In the genomic region with DNA sequence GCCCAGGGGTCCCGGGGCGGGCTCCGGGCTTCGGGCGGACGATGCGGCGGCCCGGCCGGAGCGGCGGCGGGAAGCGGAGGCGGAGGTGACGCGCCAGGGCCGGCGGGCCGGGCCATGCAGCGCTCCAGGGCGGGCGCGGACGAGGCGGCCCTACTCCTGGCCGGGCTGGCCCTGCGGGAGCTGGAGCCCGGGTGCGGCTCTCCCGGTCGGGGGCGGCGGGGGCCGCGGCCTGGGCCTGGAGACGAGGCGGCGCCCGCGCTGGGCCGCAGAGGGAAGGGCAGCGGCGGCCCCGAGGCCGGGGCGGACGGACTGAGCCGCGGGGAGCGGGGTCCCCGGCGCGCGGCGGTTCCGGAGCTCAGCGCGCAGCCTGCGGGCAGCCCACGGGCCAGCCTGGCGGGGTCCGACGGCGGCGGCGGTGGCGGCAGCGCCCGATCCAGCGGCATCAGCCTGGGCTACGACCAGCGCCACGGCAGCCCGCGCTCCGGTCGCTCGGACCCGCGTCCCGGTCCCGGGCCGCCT, we compare ENCODE assay signal across 1 cellular context.
TF ChIP-seq lines count a peak whose summit lies in the region.

No MANE protein-coding gene starts in this region.

TF ChIP-seq in SK-N-SH treated with all-trans-retinoic acid at 6 μM for 48 hours, 23 proteins besides CTCF, POLR2A, EP300 and RAD21 (continued from another document):
- TF ChIP-seq, protein P1, sequence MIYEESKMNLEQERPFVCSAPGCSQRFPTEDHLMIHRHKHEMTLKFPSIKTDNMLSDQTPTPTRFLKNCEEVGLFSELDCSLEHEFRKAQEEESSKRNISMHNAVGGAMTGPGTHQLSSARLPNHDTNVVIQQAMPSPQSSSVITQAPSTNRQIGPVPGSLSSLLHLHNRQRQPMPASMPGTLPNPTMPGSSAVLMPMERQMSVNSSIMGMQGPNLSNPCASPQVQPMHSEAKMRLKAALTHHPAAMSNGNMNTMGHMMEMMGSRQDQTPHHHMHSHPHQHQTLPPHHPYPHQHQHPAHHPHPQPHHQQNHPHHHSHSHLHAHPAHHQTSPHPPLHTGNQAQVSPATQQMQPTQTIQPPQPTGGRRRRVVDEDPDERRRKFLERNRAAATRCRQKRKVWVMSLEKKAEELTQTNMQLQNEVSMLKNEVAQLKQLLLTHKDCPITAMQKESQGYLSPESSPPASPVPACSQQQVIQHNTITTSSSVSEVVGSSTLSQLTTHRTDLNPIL (CRISPR knock-in tag; IDR thresholded peaks at IDR 0.05; ENCODE audit: low read depth), result no peak
- no peak for TF ChIP-seq ISL1 (CRISPR knock-in tag; IDR thresholded peaks at IDR 0.05)
- TF ChIP-seq BACH2 (CRISPR knock-in tag; IDR thresholded peaks at IDR 0.05; ENCODE audit: borderline replicate concordance), result no peak
- TF ChIP-seq ARNTL (CRISPR knock-in tag; IDR thresholded peaks at IDR 0.05; ENCODE audit: borderline replicate concordance, low read depth), result no peak
